In genomic region chr16:68384293-68385255, GRCh38 we compare ENCODE assay signal across 14 cellular contexts.
DNase-seq lines count a peak whose midpoint lies in the region; ATAC-seq and TF ChIP-seq lines count a peak whose summit lies in the region.
"Had no signal": no experiment of that assay in that cellular context is flagged by ENCODE, and none has a peak within 500 bp of the region (broad histone marks: within the 10 kb centered on the region; RNA-seq: fewer than 3 reads in every experiment).

No MANE protein-coding gene starts in this region.

- H3K27me3 ChIP-seq in heart right ventricle (peaks cover 0 to 15% (median 0%) of the 10 kb centered on the region in 7 donors), hepatocyte (no peaks in the 10 kb centered on the region)
- H3K27me3 ChIP-seq: tibial nerve had no signal

- H3K4me1 ChIP-seq in heart right ventricle: no peaks in the 10 kb centered on the region
- H3K4me1 ChIP-seq in hepatocyte (ENCODE audit: insufficient read depth): peaks cover 9% of the 10 kb centered on the region
- H3K4me1 ChIP-seq: tibial nerve had no signal

- peak overlapping the region; percentile 64 for H3K4me2 ChIP-seq in hepatocyte

- TF ChIP-seq CTCF in heart right ventricle (IDR thresholded peaks at IDR 0.05): no peak
- TF ChIP-seq CTCF in hepatocyte (IDR thresholded peaks at IDR 0.05; ENCODE audit: poor library complexity): no peak
- no peak for TF ChIP-seq CTCF in foreskin fibroblast (IDR thresholded peaks at IDR 0.05; ENCODE audit: low read depth, low read length)

- 72 to 76% methylated on average over 8 of the region's 8 CpGs for WGBS in heart right ventricle, 2 donors
- 70% methylated on average over 8 of the region's 8 CpGs for WGBS in hepatocyte (ENCODE audit: low lambda C conversion rate, missing lambda C conversion rate)

- no peaks in the 10 kb centered on the region for H3K9me2 ChIP-seq in hepatocyte (replicated peaks; ENCODE audit: insufficient read depth)

- H3K27ac ChIP-seq in heart right ventricle: no peak overlapping the region
- H3K27ac ChIP-seq in hepatocyte: no peak overlapping the region
- H3K27ac ChIP-seq: tibial nerve had no signal

- H3K9me3 ChIP-seq in heart right ventricle (no peaks in the 10 kb centered on the region), hepatocyte (ENCODE audit: low read depth) (no peaks in the 10 kb centered on the region)
- H3K9me3 ChIP-seq: tibial nerve had no signal

- intact Hi-C loops in Right ventricle myocardium inferior (cut with DNase I): no loop called here
- intact Hi-C loops in heart right ventricle (cut with DNase I): no loop called here

- H3K79me2 ChIP-seq in hepatocyte: no peaks in the 10 kb centered on the region

- no peaks in the 10 kb centered on the region for H3K36me3 ChIP-seq in heart right ventricle
- H3K36me3 ChIP-seq in hepatocyte (replicated peaks; ENCODE audit: insufficient read depth, low read depth): no peaks in the 10 kb centered on the region
- H3K36me3 ChIP-seq: tibial nerve had no signal

- DNase-seq in Right ventricle myocardium inferior (ENCODE audit: missing footprints): peak; percentile 18
- no peak for DNase-seq in heart right ventricle
- peak; percentile 90 for DNase-seq in NCI-H146 treated with DMSO at 0.1 percent for 48 hours (lab: John Stamatoyannopoulos, UW; ENCODE audit: unreplicated experiment)
- no peak for DNase-seq in hepatocyte (ENCODE audit: low spot score)
- no peak for DNase-seq in GM19240 (ENCODE audit: insufficient read length, low spot score)
- no peak for DNase-seq in cerebellar nuclear complex (lab: John Stamatoyannopoulos, UW)
- DNase-seq in AG08396 (ENCODE audit: low spot score): no peak
- no peak for DNase-seq in foreskin fibroblast
- DNase-seq: activated CD4-positive, alpha-beta T cell treated with anti-CD3 and anti-CD28 coated beads, Interleukin-2, amount 50 U/mL, for 4 hours; activated naive CD4-positive, alpha-beta T cell; GOT3; NCI-H774; T-cell had no signal

- H3K4me3 ChIP-seq in heart right ventricle: no peak overlapping the region
- H3K4me3 ChIP-seq in hepatocyte: no peak overlapping the region
- H3K4me3 ChIP-seq in foreskin fibroblast (ENCODE audit: low read depth in 1 of 2, low read length in 2 of 2): no peak overlapping the region
- H3K4me3 ChIP-seq: tibial nerve had no signal

- ATAC-seq in Right ventricle myocardium inferior: no peak
- ATAC-seq in heart right ventricle: no peak
- ATAC-seq: T-cell had no signal

- no peaks in the 10 kb centered on the region for H4K20me1 ChIP-seq in hepatocyte (ENCODE audit: insufficient read depth, poor library complexity, severe bottlenecking)

- no peak overlapping the region for H2AFZ ChIP-seq in hepatocyte

Comparison
In these comparisons a context has a peak if more than half of its experiments do, and no peak if none do; other contexts are left out.
1. DNase-seq: peak in Right ventricle myocardium inferior (single experiment) and NCI-H146 treated with DMSO at 0.1 percent for 48 hours (single experiment); none in heart right ventricle (0 of 2), hepatocyte (single experiment), GM19240 (single experiment), cerebellar nuclear complex (0 of 2), AG08396 (single experiment) and foreskin fibroblast (0 of 2).